ENCODE assay signal across 22 cellular contexts in genomic region chr16:81917375-81917774, GRCh38.
DNase-seq lines count a peak whose midpoint lies in the region; ATAC-seq, FAIRE-seq and TF ChIP-seq lines count a peak whose summit lies in the region.
"Had no signal": no experiment of that assay in that cellular context is flagged by ENCODE, and none has a peak within 500 bp of the region (broad histone marks: within the 10 kb centered on the region; RNA-seq: fewer than 3 reads in every experiment).

No MANE protein-coding gene starts in this region.

- no peak overlapping the region for H3K27ac Mint-ChIP-seq in natural killer cell treated with Interleukin-12 subunit alpha and Interleukin-12 subunit beta and Interleukin-15 and Interleukin-18, amount 100 ng/mL, for 72 hours
- H3K27ac Mint-ChIP-seq in natural killer cell (peak overlapping the region in 1 of 2 donors; percentile 15), naive B cell (peak overlapping the region; percentile 72 to 96 (median 89))
- H3K27ac Mint-ChIP-seq in activated CD8-positive, alpha-beta T cell treated with anti-CD3 and anti-CD28 coated beads, Interleukin-2, amount 10 ng/mL, durations not matched to agents 7 days and 5 days = no peak overlapping the region
- H3K27ac Mint-ChIP-seq: CD8-positive, alpha-beta T cell; H9 had no signal

- TF ChIP-seq POLR2A in GM12891 (IDR thresholded peaks at IDR 0.05; ENCODE audit: low read depth, low read length) = no peak

- H3K4me3 Mint-ChIP-seq in natural killer cell treated with Interleukin-12 subunit alpha and Interleukin-12 subunit beta and Interleukin-15 and Interleukin-18, amount 100 ng/mL, for 72 hours = no peak overlapping the region
- no peak overlapping the region for H3K4me3 Mint-ChIP-seq in natural killer cell
- peak overlapping the region in 2 of 8 donors; percentile 12 to 53 for H3K4me3 Mint-ChIP-seq in naive B cell
- no peak overlapping the region for H3K4me3 Mint-ChIP-seq in activated CD8-positive, alpha-beta T cell treated with anti-CD3 and anti-CD28 coated beads, Interleukin-2, amount 10 ng/mL, durations not matched to agents 7 days and 5 days
- H3K4me3 Mint-ChIP-seq: CD14-positive monocyte; CD8-positive, alpha-beta T cell; H9 had no signal

- ATAC-seq in natural killer cell treated with Interleukin-12 subunit alpha and Interleukin-12 subunit beta and Interleukin-15 and Interleukin-18, amount 100 ng/mL, for 72 hours = no peak
- ATAC-seq in natural killer cell (no peak), naive B cell (ENCODE audit: low read depth in 2 of 2) (peak; percentile 85 to 90)
- no peak for ATAC-seq in activated CD8-positive, alpha-beta T cell treated with anti-CD3 and anti-CD28 coated beads, Interleukin-2, amount 10 ng/mL, durations not matched to agents 7 days and 5 days
- ATAC-seq: A549; CD8-positive, alpha-beta T cell; HepG2 had no signal

- peak overlapping the region; percentile 38 for H3K27ac ChIP-seq in OCI-LY7 (ENCODE audit: low read depth, low read length, poor library complexity, severe bottlenecking)
- H3K27ac ChIP-seq: 22Rv1, A549, BLaER1 had no signal

- no peak for TF ChIP-seq CTCF in natural killer cell (IDR thresholded peaks at IDR 0.05)
- TF ChIP-seq CTCF in OCI-LY7 (conservative IDR thresholded peaks at IDR 0.05; ENCODE audit: low read length) = no peak

- no peaks in the 10 kb centered on the region for H3K27me3 Mint-ChIP-seq in natural killer cell treated with Interleukin-12 subunit alpha and Interleukin-12 subunit beta and Interleukin-15 and Interleukin-18, amount 100 ng/mL, for 72 hours
- no peaks in the 10 kb centered on the region for H3K27me3 Mint-ChIP-seq in natural killer cell (ENCODE audit: low read depth in 2 of 2)
- H3K27me3 Mint-ChIP-seq in naive B cell = no peaks in the 10 kb centered on the region
- H3K27me3 Mint-ChIP-seq in activated CD8-positive, alpha-beta T cell treated with anti-CD3 and anti-CD28 coated beads, Interleukin-2, amount 10 ng/mL, durations not matched to agents 7 days and 5 days (ENCODE audit: low read depth) = no peaks in the 10 kb centered on the region

- no peaks in the 10 kb centered on the region for H3K9me3 Mint-ChIP-seq in natural killer cell treated with Interleukin-12 subunit alpha and Interleukin-12 subunit beta and Interleukin-15 and Interleukin-18, amount 100 ng/mL, for 72 hours
- H3K9me3 Mint-ChIP-seq in natural killer cell = no peaks in the 10 kb centered on the region
- H3K9me3 Mint-ChIP-seq in naive B cell = peaks cover 0 to 5% (median 0%) of the 10 kb centered on the region in 7 donors
- no peaks in the 10 kb centered on the region for H3K9me3 Mint-ChIP-seq in activated CD8-positive, alpha-beta T cell treated with anti-CD3 and anti-CD28 coated beads, Interleukin-2, amount 10 ng/mL, durations not matched to agents 7 days and 5 days (ENCODE audit: insufficient read depth)
- H3K9me3 Mint-ChIP-seq: CD14-positive monocyte; CD8-positive, alpha-beta T cell; H9 had no signal

- CTCF ChIA-PET in OCI-LY7 (lab: Charles Lee; ENCODE audit: unreplicated experiment) = no interaction called here
- CTCF ChIA-PET in activated CD8-positive, alpha-beta T cell treated with anti-CD3 and anti-CD28 coated beads, Interleukin-2, amount 10 ng/mL, durations not matched to agents 7 days and 5 days (lab: Charles Lee) = no interaction called here

- intact Hi-C loops in natural killer cell (cut with micrococcal nuclease) = no loop called here
- intact Hi-C loops in OCI-LY7 (cut with micrococcal nuclease; ENCODE audit: unreplicated experiment) = no loop called here

- peaks cover 9% of the 10 kb centered on the region; the same call in 1 of the 2 replicates for H3K79me2 ChIP-seq in OCI-LY7 (ENCODE audit: insufficient read depth, low read depth, low read length)

- H3K36me3 Mint-ChIP-seq in natural killer cell treated with Interleukin-12 subunit alpha and Interleukin-12 subunit beta and Interleukin-15 and Interleukin-18, amount 100 ng/mL, for 72 hours = peaks cover 15% of the 10 kb centered on the region
- H3K36me3 Mint-ChIP-seq in natural killer cell (peaks cover 37% of the 10 kb centered on the region), naive B cell (peaks cover 25 to 39% of the 10 kb centered on the region in 2 donors)
- H3K36me3 Mint-ChIP-seq in activated CD8-positive, alpha-beta T cell treated with anti-CD3 and anti-CD28 coated beads, Interleukin-2, amount 10 ng/mL, durations not matched to agents 7 days and 5 days (ENCODE audit: low read depth) = no peaks in the 10 kb centered on the region
- H3K36me3 Mint-ChIP-seq: CD8-positive, alpha-beta T cell had no signal

- peaks cover 0 to 5% of the 10 kb centered on the region in 2 donors for H3K4me1 Mint-ChIP-seq in natural killer cell treated with Interleukin-12 subunit alpha and Interleukin-12 subunit beta and Interleukin-15 and Interleukin-18, amount 100 ng/mL, for 72 hours (ENCODE audit: low read depth in 2 of 2)
- H3K4me1 Mint-ChIP-seq in natural killer cell (no peaks in the 10 kb centered on the region), naive B cell (peaks cover 23 to 37% (median 24%) of the 10 kb centered on the region in 3 donors)
- no peaks in the 10 kb centered on the region for H3K4me1 Mint-ChIP-seq in activated CD8-positive, alpha-beta T cell treated with anti-CD3 and anti-CD28 coated beads, Interleukin-2, amount 10 ng/mL, durations not matched to agents 7 days and 5 days (ENCODE audit: low read depth)
- H3K4me1 Mint-ChIP-seq: CD14-positive monocyte had no signal

- no peaks in the 10 kb centered on the region for H3K9me2 ChIP-seq in OCI-LY7 (ENCODE audit: insufficient read depth, low read length)

- peak; percentile 13 for DNase-seq in natural killer cell treated with Interleukin-12 subunit alpha and Interleukin-12 subunit beta and Interleukin-15 and Interleukin-18, amount 100 ng/mL, for 72 hours (ENCODE audit: low spot score)
- DNase-seq in natural killer cell (no peak), OCI-LY7 (ENCODE audit: low spot score) (peak; percentile 27), naive B cell (peak; percentile 39), GM12891 (ENCODE audit: insufficient read length, low spot score) (no peak), NCI-H1105 treated with DMSO at 0.1 percent for 48 hours (lab: John Stamatoyannopoulos, UW) (no peak), NCI-H2029 treated with DMSO at 0.1 percent for 48 hours (lab: John Stamatoyannopoulos, UW) (no peak)
- no peak for DNase-seq in activated CD8-positive, alpha-beta T cell treated with anti-CD3 and anti-CD28 coated beads, Interleukin-2, amount 10 ng/mL, durations not matched to agents 7 days and 5 days
- DNase-seq: AML-193; Calu3; CD8-positive, alpha-beta T cell; DMS79 treated with DMSO at 0.1 percent for 48 hours; EL; H9 had no signal

- H4K20me1 ChIP-seq in OCI-LY7 (ENCODE audit: insufficient read depth, low read length) = no peaks in the 10 kb centered on the region
- H4K20me1 ChIP-seq: BLaER1 had no signal

- no peak for FAIRE-seq in GM12891 (lab: Jason Lieb, UNC)
- FAIRE-seq: A549, GM12892, GM18507, H1, HepG2 had no signal

- no peaks in the 10 kb centered on the region for H3K9me3 ChIP-seq in OCI-LY7 (ENCODE audit: low read length)
- H3K9me3 ChIP-seq: A549, BLaER1 had no signal

- H3K4me1 ChIP-seq in OCI-LY7 (ENCODE audit: insufficient read depth, low read length, poor library complexity, severe bottlenecking) = peaks cover 24% of the 10 kb centered on the region
- H3K4me1 ChIP-seq: A549, BLaER1 had no signal

- BruUV-seq in OCI-LY7 (replicated peaks; lab: Mats Ljungman, UMichigan) = no TSS peak

- no peak overlapping the region for H3K4me2 ChIP-seq in OCI-LY7 (ENCODE audit: low read length)
- H3K4me2 ChIP-seq: A549, BLaER1 had no signal

- peaks cover 96% of the 10 kb centered on the region for H3K36me3 ChIP-seq in OCI-LY7 (ENCODE audit: insufficient read depth, low read length)

- H2AFZ ChIP-seq in OCI-LY7 (ENCODE audit: low read length) = no peak overlapping the region

- POLR2A ChIA-PET in OCI-LY7 (lab: Charles Lee) = no interaction called here
- POLR2A ChIA-PET in activated CD8-positive, alpha-beta T cell treated with anti-CD3 and anti-CD28 coated beads, Interleukin-2, amount 10 ng/mL, durations not matched to agents 7 days and 5 days (lab: Charles Lee) = no interaction called here

- no peak overlapping the region for H3K4me3 ChIP-seq in OCI-LY7 (ENCODE audit: low read depth, low read length, poor library complexity, severe bottlenecking)
- H3K4me3 ChIP-seq: A549, BLaER1 had no signal

TF ChIP-seq in GM12891, 5 proteins besides CTCF, POLR2A, EP300 and RAD21:
- TF ChIP-seq POU2F2 (IDR thresholded peaks at IDR 0.05; ENCODE audit: low read depth, low read length) (no peak), SPI1 (IDR thresholded peaks at IDR 0.05; ENCODE audit: low read depth, low read length) (no peak), POLR2AphosphoS5 (IDR thresholded peaks at IDR 0.05; ENCODE audit: low read depth, low read length) (no peak), PAX5 (IDR thresholded peaks at IDR 0.05; ENCODE audit: insufficient read depth, low read length, severe bottlenecking) (no peak), TAF1 (IDR thresholded peaks at IDR 0.05; ENCODE audit: low read depth, low read length) (no peak)

Comparison
In these comparisons a context has a peak if more than half of its experiments do, and no peak if none do; other contexts are left out.
1. DNase-seq: peak in natural killer cell treated with Interleukin-12 subunit alpha and Interleukin-12 subunit beta and Interleukin-15 and Interleukin-18, amount 100 ng/mL, for 72 hours (single experiment), OCI-LY7 (single experiment) and naive B cell (single experiment); none in natural killer cell (single experiment), activated CD8-positive, alpha-beta T cell treated with anti-CD3 and anti-CD28 coated beads, Interleukin-2, amount 10 ng/mL, durations not matched to agents 7 days and 5 days (single experiment), GM12891 (single experiment), NCI-H1105 treated with DMSO at 0.1 percent for 48 hours (single experiment) and NCI-H2029 treated with DMSO at 0.1 percent for 48 hours (single experiment).
2. ATAC-seq: peak in naive B cell (2 of 2); none in natural killer cell treated with Interleukin-12 subunit alpha and Interleukin-12 subunit beta and Interleukin-15 and Interleukin-18, amount 100 ng/mL, for 72 hours (0 of 2), natural killer cell (0 of 3) and activated CD8-positive, alpha-beta T cell treated with anti-CD3 and anti-CD28 coated beads, Interleukin-2, amount 10 ng/mL, durations not matched to agents 7 days and 5 days (single experiment).
3. H3K27ac Mint-ChIP-seq: peak in naive B cell (6 of 6); none in natural killer cell treated with Interleukin-12 subunit alpha and Interleukin-12 subunit beta and Interleukin-15 and Interleukin-18, amount 100 ng/mL, for 72 hours (0 of 2) and activated CD8-positive, alpha-beta T cell treated with anti-CD3 and anti-CD28 coated beads, Interleukin-2, amount 10 ng/mL, durations not matched to agents 7 days and 5 days (single experiment).